In genomic region chr14:105315211-105315721, GRCh38 we compare ENCODE assay signal across 8 cellular contexts. TPM values are rescaled to one million over a fixed set of nuclear protein-coding genes. Genes with fewer than 3 reads are reported as not detected.
A peak's percentile ranks its signal among the peaks of the same experiment; 100 is the strongest.
DNase-seq lines count a peak whose midpoint lies in the region; ATAC-seq, FAIRE-seq and TF ChIP-seq lines count a peak whose summit lies in the region.

No MANE protein-coding gene starts in this region.

- TF ChIP-seq CTCF in endothelial cell (IDR thresholded peaks at IDR 0.05; ENCODE audit: unreplicated experiment), result no peak

- POLR2A ChIA-PET in activated CD8-positive, alpha-beta T cell treated with anti-CD3 and anti-CD28 coated beads, Interleukin-2, amount 10 ng/mL, durations not matched to agents 7 days and 5 days (lab: Charles Lee), result interaction anchor here (2.2 to 4.6 kb wide), 3 partner anchors 10 to 22 kb away, joined by 12 to 56 read pairs (median 13); partner anchors contain the start of gene BRF1

- H3K4me1 Mint-ChIP-seq in activated CD8-positive, alpha-beta T cell treated with anti-CD3 and anti-CD28 coated beads, Interleukin-2, amount 10 ng/mL, durations not matched to agents 7 days and 5 days (ENCODE audit: low read depth), result peaks cover 37% of the 10 kb centered on the region
- peaks cover 21% of the 10 kb centered on the region for H3K4me1 Mint-ChIP-seq in endothelial cell (ENCODE audit: unreplicated experiment)

- H3K27me3 ChIP-seq in mucosa of stomach (ENCODE audit: control insufficient read depth, insufficient read depth, low read length), result no peaks in the 10 kb centered on the region

- ATAC-seq in GM21737 (IDR thresholded peaks at IDR 0.05; ENCODE audit: unreplicated experiment), result peak; percentile 18
- peak; percentile 29 for ATAC-seq in activated CD8-positive, alpha-beta T cell treated with anti-CD3 and anti-CD28 coated beads, Interleukin-2, amount 10 ng/mL, durations not matched to agents 7 days and 5 days

- H3K4me1 ChIP-seq in mucosa of stomach (ENCODE audit: control insufficient read depth, insufficient read depth, low read length), result peaks cover 17% of the 10 kb centered on the region

- no peak overlapping the region for H3K4me3 ChIP-seq in mucosa of stomach (ENCODE audit: low read length)

- H3K36me3 ChIP-seq in mucosa of stomach (ENCODE audit: control insufficient read depth, insufficient read depth, low read length), result no peaks in the 10 kb centered on the region

- peak; percentile 72 for DNase-seq in COLO668 (lab: John Stamatoyannopoulos, UW; ENCODE audit: unreplicated experiment)
- peak; percentile 69 for DNase-seq in NCI-H146 treated with DMSO at 0.1 percent for 48 hours (lab: John Stamatoyannopoulos, UW; ENCODE audit: unreplicated experiment)
- peak; percentile 67 for DNase-seq in activated CD8-positive, alpha-beta T cell treated with anti-CD3 and anti-CD28 coated beads, Interleukin-2, amount 10 ng/mL, durations not matched to agents 7 days and 5 days
- peak; percentile 40 for DNase-seq in endothelial cell (ENCODE audit: low spot score)
- peak; percentile 29 for DNase-seq in urothelium cell line (ENCODE audit: low spot score)
- DNase-seq in NCI-H187 treated with DMSO at 0.1 percent for 48 hours (lab: John Stamatoyannopoulos, UW), result no peak

- FAIRE-seq in urothelium cell line (lab: Jason Lieb, UNC), result no peak

- H3K9me3 Mint-ChIP-seq in activated CD8-positive, alpha-beta T cell treated with anti-CD3 and anti-CD28 coated beads, Interleukin-2, amount 10 ng/mL, durations not matched to agents 7 days and 5 days (ENCODE audit: insufficient read depth), result no peaks in the 10 kb centered on the region
- no peaks in the 10 kb centered on the region for H3K9me3 Mint-ChIP-seq in endothelial cell (ENCODE audit: unreplicated experiment)

- CTCF ChIA-PET in activated CD8-positive, alpha-beta T cell treated with anti-CD3 and anti-CD28 coated beads, Interleukin-2, amount 10 ng/mL, durations not matched to agents 7 days and 5 days (lab: Charles Lee), result interaction anchor here (1.0 to 2.7 kb wide), 3 partner anchors 14 to 165 kb away, joined by 3 to 13 read pairs (median 3); partner anchors contain the start of gene BRF1

- no peaks in the 10 kb centered on the region for H3K27me3 Mint-ChIP-seq in activated CD8-positive, alpha-beta T cell treated with anti-CD3 and anti-CD28 coated beads, Interleukin-2, amount 10 ng/mL, durations not matched to agents 7 days and 5 days (ENCODE audit: low read depth)
- H3K27me3 Mint-ChIP-seq in endothelial cell (ENCODE audit: unreplicated experiment), result peaks cover 21% of the 10 kb centered on the region

- no peaks in the 10 kb centered on the region for H3K36me3 Mint-ChIP-seq in activated CD8-positive, alpha-beta T cell treated with anti-CD3 and anti-CD28 coated beads, Interleukin-2, amount 10 ng/mL, durations not matched to agents 7 days and 5 days (ENCODE audit: low read depth)
- H3K36me3 Mint-ChIP-seq in endothelial cell (ENCODE audit: low read depth, unreplicated experiment), result peaks cover 2% of the 10 kb centered on the region

- peak overlapping the region; percentile 84 for H3K27ac Mint-ChIP-seq in activated CD8-positive, alpha-beta T cell treated with anti-CD3 and anti-CD28 coated beads, Interleukin-2, amount 10 ng/mL, durations not matched to agents 7 days and 5 days
- peak overlapping the region; percentile 42 for H3K27ac Mint-ChIP-seq in endothelial cell (ENCODE audit: unreplicated experiment)

- H3K9ac ChIP-seq in mucosa of stomach (ENCODE audit: low read length), result peak overlapping the region; percentile 43

- H3K9me3 ChIP-seq in mucosa of stomach (ENCODE audit: control insufficient read depth, low read length), result no peaks in the 10 kb centered on the region

- H3K4me3 Mint-ChIP-seq in activated CD8-positive, alpha-beta T cell treated with anti-CD3 and anti-CD28 coated beads, Interleukin-2, amount 10 ng/mL, durations not matched to agents 7 days and 5 days, result peak overlapping the region; percentile 88
- H3K4me3 Mint-ChIP-seq in endothelial cell (ENCODE audit: unreplicated experiment), result peak overlapping the region; percentile 92

RNA-seq across cellular contexts. Expression of gene PACS2, which starts 0.7 kb away (rescaled TPM):
- 10 to 100 TPM; 32.9 to 38.5 TPM for total RNA-seq in activated CD8-positive, alpha-beta T cell treated with anti-CD3 and anti-CD28 coated beads, Interleukin-2, amount 10 ng/mL, durations not matched to agents 7 days and 5 days
- total RNA-seq in endothelial cell (ENCODE audit: unreplicated experiment), result 113 TPM

RNA-seq across cellular contexts. Expression of gene BRF1, which starts 14.5 kb away (rescaled TPM):
- 10 to 100 TPM; 42.1 to 44.7 TPM for total RNA-seq in activated CD8-positive, alpha-beta T cell treated with anti-CD3 and anti-CD28 coated beads, Interleukin-2, amount 10 ng/mL, durations not matched to agents 7 days and 5 days
- total RNA-seq in endothelial cell (ENCODE audit: unreplicated experiment), result 40.9 TPM
